Comparison of ENCODE assay signal across 7 cellular contexts in the genomic region with DNA sequence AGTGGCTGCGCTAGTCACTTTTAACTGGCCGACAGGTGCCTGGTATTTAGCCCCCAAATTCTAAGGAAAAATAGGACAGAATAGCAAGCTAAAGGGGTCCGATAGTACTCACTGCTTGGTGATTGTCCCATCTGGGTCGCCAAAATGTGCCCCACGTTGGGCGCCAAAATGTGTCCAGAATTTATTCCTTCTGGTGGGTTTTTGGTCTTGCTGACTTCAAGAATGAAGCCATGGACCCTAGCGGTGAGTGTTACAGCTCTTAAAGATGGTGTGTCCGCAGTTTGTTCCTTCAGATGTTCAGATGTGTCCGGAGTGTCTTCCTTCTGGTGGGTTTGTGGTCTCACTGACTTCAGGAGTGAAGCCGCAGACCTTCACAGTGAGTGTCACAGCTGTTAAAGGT.
DNase-seq lines count a peak whose midpoint lies in the region; ATAC-seq, FAIRE-seq and TF ChIP-seq lines count a peak whose summit lies in the region.
"Not testable (repeated sequence)": the region's sequence is repeated elsewhere in the genome, so short reads cannot be mapped to it uniquely, and the experiment has no call there.

No MANE protein-coding gene starts in this region.

- TF ChIP-seq POLR2A in HepG2 (IDR thresholded peaks at IDR 0.05; ENCODE audit: insufficient read depth in 1 of 2, low read depth in 2 of 2, low read length in 2 of 2), result not testable (repeated sequence)

- CTCF ChIA-PET in HepG2 (lab: Yijun Ruan, JAX; ENCODE audit: low intra/inter-chr PET ratio, low total read pairs), result not testable (repeated sequence)

- H3K4me2 ChIP-seq in fibroblast of lung (ENCODE audit: extremely low read depth, insufficient read depth, low read length); HepG2 (ENCODE audit: low read depth, low read length); neuronal stem cell (ENCODE audit: insufficient read depth, low read length, poor library complexity, severe bottlenecking): not testable (repeated sequence)

- not testable (repeated sequence) for H3K4me3 ChIP-seq in brain microvascular endothelial cell (ENCODE audit: low read depth, low read length); fibroblast of lung (replicated peaks in 1 of 4; ENCODE audit: control extremely low read depth in 1 of 4, insufficient read depth in 1 of 4, low read depth in 3 of 4, low read length in 4 of 4); HepG2 (replicated peaks in 1 of 3; ENCODE audit: insufficient read depth in 1 of 3, low read depth in 2 of 3, low read length in 3 of 3); neuronal stem cell (ENCODE audit: low read length in 2 of 2)

- not testable (repeated sequence) for H2AK5ac ChIP-seq in neuronal stem cell (ENCODE audit: low read depth, low read length)

- H2BK12ac ChIP-seq in neuronal stem cell (ENCODE audit: low read length), result not testable (repeated sequence)

- not testable (repeated sequence) for H3K27ac ChIP-seq in brain microvascular endothelial cell; fibroblast of lung (ENCODE audit: insufficient read depth, low read length); HepG2 (ENCODE audit: extremely low read length, insufficient read depth, low read length); neuronal stem cell (replicated peaks; ENCODE audit: low read length)

- H4K91ac ChIP-seq in neuronal stem cell (ENCODE audit: low read depth, low read length, poor library complexity), result not testable (repeated sequence)

- H3K79me1 ChIP-seq in neuronal stem cell (ENCODE audit: low read depth, low read length), result not testable (repeated sequence)

- H4K20me1 ChIP-seq in fibroblast of lung (ENCODE audit: control insufficient read depth, extremely low read depth, insufficient read depth, low read length); HepG2 (ENCODE audit: insufficient read depth, low read length): not testable (repeated sequence)

- H3K23ac ChIP-seq in neuronal stem cell (ENCODE audit: low read depth, low read length, poor library complexity), result not testable (repeated sequence)

- not testable (repeated sequence) for H3K27me3 ChIP-seq in brain microvascular endothelial cell (replicated peaks); fibroblast of lung (ENCODE audit: control insufficient read depth, insufficient read depth, low read length); HepG2 (ENCODE audit: control insufficient read depth in 1 of 2, insufficient read depth in 2 of 2, low read length in 2 of 2); neuronal stem cell (ENCODE audit: control insufficient read depth in 3 of 3, insufficient read depth in 3 of 3, low read depth in 1 of 3, low read length in 3 of 3)

- not testable (repeated sequence) for H3K14ac ChIP-seq in neuronal stem cell (ENCODE audit: low read length)

- DNase-seq in EH (ENCODE audit: low read depth), result peak; percentile 1
- DNase-seq in M059J (ENCODE audit: low read depth), result peak; percentile 0
- peak; percentile 3 for DNase-seq in activated CD4-positive, alpha-beta T cell treated with anti-CD3 and anti-CD28 coated beads for 48 hours
- peak; percentile 5 for DNase-seq in brain microvascular endothelial cell
- DNase-seq in fibroblast of lung (ENCODE audit: low read depth in 2 of 2), result peak; percentile 3 to 13
- DNase-seq in HepG2 (ENCODE audit: low spot score), result not testable (repeated sequence)
- DNase-seq in neuronal stem cell (ENCODE audit: low spot score), result peak; percentile 6

- not testable (repeated sequence) for H3K4me1 ChIP-seq in fibroblast of lung (ENCODE audit: control insufficient read depth, extremely low read depth, insufficient read depth, low read length); HepG2 (ENCODE audit: insufficient read depth, low read length); neuronal stem cell (ENCODE audit: control insufficient read depth in 2 of 2, insufficient read depth in 1 of 2, low read depth in 1 of 2, low read length in 2 of 2)

- H3K18ac ChIP-seq in neuronal stem cell (ENCODE audit: low read length), result not testable (repeated sequence)

- not testable (repeated sequence) for H3K4ac ChIP-seq in neuronal stem cell (ENCODE audit: low read length)

- not testable (repeated sequence) for H2AFZ ChIP-seq in fibroblast of lung (ENCODE audit: low read length); HepG2 (ENCODE audit: low read length); neuronal stem cell (ENCODE audit: low read length)

- POLR2A ChIA-PET in HepG2 (lab: Yijun Ruan, JAX), result not testable (repeated sequence)

- WGBS in HepG2 (ENCODE audit: low lambda C conversion rate), result 62% methylated on average over 10 of the region's 10 CpGs
- no CpG with 5 or more reads among the region's 10 CpGs for WGBS in neuronal stem cell (ENCODE audit: extremely low coverage in 2 of 2, insufficient read length in 2 of 2, insufficient replicate concordance in 1 of 2), 2 donors

- not testable (repeated sequence) for H3K9ac ChIP-seq in fibroblast of lung (ENCODE audit: insufficient read depth, low read length); HepG2 (ENCODE audit: insufficient read depth, low read depth, low read length); neuronal stem cell (ENCODE audit: low read depth, low read length, poor library complexity)

- not testable (repeated sequence) for H4K8ac ChIP-seq in neuronal stem cell (ENCODE audit: low read depth, low read length)

- not testable (repeated sequence) for TF ChIP-seq CTCF in brain microvascular endothelial cell (IDR thresholded peaks at IDR 0.05; ENCODE audit: low read depth, low read length, missing control alignments); fibroblast of lung (conservative IDR thresholded peaks at IDR 0.05 in 1 of 2, IDR thresholded peaks at IDR 0.05 in 1 of 2; ENCODE audit: low read depth in 1 of 2, low read length in 2 of 2); HepG2 (CRISPR knock-in tag; IDR thresholded peaks at IDR 0.05)

- not testable (repeated sequence) for H2BK15ac ChIP-seq in neuronal stem cell (ENCODE audit: low read length)

- in situ Hi-C loops in brain microvascular endothelial cell (cut with HindIII; ENCODE audit: low pct_ligation_motif_present, low sequenced_read_pairs); HepG2 (cut with HindIII; ENCODE audit: extremely low pct_ligation_motif_present, low pct_unique_long_range_greater_than_20kb): not testable (repeated sequence)

- not testable (repeated sequence) for H3K9me3 ChIP-seq in fibroblast of lung (ENCODE audit: control insufficient read depth, insufficient read depth, low read depth, low read length)
- H3K9me3 ChIP-seq in HepG2 (ENCODE audit: low read length) (peaks cover 84% of the 10 kb centered on the region), neuronal stem cell (replicated peaks in 1 of 2; ENCODE audit: control insufficient read depth in 2 of 2, insufficient read depth in 1 of 2, low read depth in 1 of 2, low read length in 2 of 2) (peaks cover 6 to 21% of the 10 kb centered on the region in 2 donors)

- FAIRE-seq in HepG2 (lab: Jason Lieb, UNC), result not testable (repeated sequence)

- intact Hi-C loops in HepG2 (cut with micrococcal nuclease; ENCODE audit: unreplicated experiment), result not testable (repeated sequence)

- not testable (repeated sequence) for H2BK120ac ChIP-seq in neuronal stem cell (ENCODE audit: low read depth, low read length)

- not testable (repeated sequence) for H2BK5ac ChIP-seq in neuronal stem cell (ENCODE audit: low read length)

- not testable (repeated sequence) for TF ChIP-seq RAD21 in HepG2 (CRISPR knock-in tag; IDR thresholded peaks at IDR 0.05)

- H3K36me3 ChIP-seq in brain microvascular endothelial cell (replicated peaks); fibroblast of lung (ENCODE audit: control insufficient read depth, insufficient read depth, low read length); HepG2 (replicated peaks in 1 of 2; ENCODE audit: control insufficient read depth in 1 of 2, insufficient read depth in 2 of 2, low read length in 2 of 2); neuronal stem cell (replicated peaks in 1 of 2; ENCODE audit: control insufficient read depth in 2 of 2, insufficient read depth in 2 of 2, low read length in 2 of 2): not testable (repeated sequence)

- ATAC-seq in HepG2, result not testable (repeated sequence)

- BruUV-seq in HepG2 (replicated peaks; lab: Mats Ljungman, UMichigan), result not testable (repeated sequence)

- H3K79me2 ChIP-seq in fibroblast of lung (ENCODE audit: control insufficient read depth, insufficient read depth, low read length); HepG2 (ENCODE audit: insufficient read depth, low read length): not testable (repeated sequence)

- not testable (repeated sequence) for TF ChIP-seq EP300 in HepG2 (IDR thresholded peaks at IDR 0.05; ENCODE audit: low read depth in 2 of 2, low read length in 2 of 2); HepG2 (CRISPR knock-in tag; IDR thresholded peaks at IDR 0.05; ENCODE audit: borderline replicate concordance)

TF ChIP-seq in HepG2, 621 proteins besides CTCF, POLR2A, EP300 and RAD21 (continues in another document):
- TF ChIP-seq, protein P1, sequence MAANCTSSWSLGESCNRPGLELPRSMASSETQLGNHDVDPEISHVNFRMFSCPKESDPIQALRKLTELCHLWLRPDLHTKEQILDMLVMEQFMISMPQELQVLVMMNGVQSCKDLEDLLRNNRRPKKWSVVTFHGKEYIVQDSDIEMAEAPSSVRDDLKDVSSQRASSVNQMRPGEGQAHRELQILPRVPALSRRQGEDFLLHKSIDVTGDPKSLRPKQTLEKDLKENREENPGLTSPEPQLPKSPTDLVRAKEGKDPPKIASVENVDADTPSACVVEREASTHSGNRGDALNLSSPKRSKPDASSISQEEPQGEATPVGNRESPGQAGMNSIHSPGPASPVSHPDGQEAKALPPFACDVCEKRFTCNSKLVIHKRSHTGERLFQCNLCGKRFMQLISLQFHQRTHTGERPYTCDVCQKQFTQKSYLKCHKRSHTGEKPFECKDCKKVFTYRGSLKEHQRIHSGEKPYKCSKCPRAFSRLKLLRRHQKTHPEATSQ (CRISPR knock-in tag; IDR thresholded peaks at IDR 0.05; ENCODE audit: borderline replicate concordance), result peak; percentile 32; the same call in 1 of the 2 replicates
- TF ChIP-seq SETDB1 (CRISPR knock-in tag; IDR thresholded peaks at IDR 0.05; ENCODE audit: borderline replicate concordance), result peak; percentile 92
- 0 out of 2 replicates have a peak, but pooled peaks have one; percentile 30 for TF ChIP-seq NCOR1 (IDR thresholded peaks at IDR 0.05; ENCODE audit: borderline replicate concordance, low read length)
